In the genomic region with DNA sequence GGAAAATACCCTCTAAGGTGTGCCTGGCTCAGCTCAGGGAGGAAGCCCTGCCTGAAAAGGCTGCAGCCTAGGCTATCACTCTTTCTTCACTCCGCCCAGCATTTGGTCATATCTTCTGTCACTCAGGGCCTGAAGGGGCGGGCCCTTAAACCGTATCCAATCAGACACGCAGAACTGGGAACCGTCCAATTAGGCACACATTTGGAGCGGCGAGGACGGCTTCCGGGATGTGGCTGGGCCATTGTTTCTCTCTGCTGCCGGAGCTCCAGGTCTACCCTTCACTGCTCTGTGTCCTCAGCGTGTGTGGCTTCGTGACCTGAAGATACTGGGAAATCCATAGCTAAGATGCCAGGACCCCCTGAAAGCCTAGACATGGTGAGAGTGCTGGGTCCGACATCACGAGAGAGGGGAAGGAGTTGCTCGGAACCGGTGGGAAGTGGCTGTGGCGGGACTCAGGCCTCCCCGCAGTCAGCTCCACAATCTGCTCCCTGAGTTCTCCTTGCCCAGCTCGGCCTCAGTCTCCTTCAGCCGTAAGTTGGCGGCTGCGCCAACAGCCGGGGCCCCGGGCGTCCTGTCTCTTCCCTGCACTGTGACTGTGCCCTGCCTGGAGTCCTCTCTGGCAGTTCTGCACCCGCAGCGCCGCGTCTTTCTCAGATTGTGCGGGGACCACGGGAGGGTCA, we compare ENCODE assay signal across 8 cellular contexts. TPM values are rescaled to one million over a fixed set of nuclear protein-coding genes. Genes with fewer than 3 reads are reported as not detected.
A peak's percentile ranks its signal among the peaks of the same experiment; 100 is the strongest.
DNase-seq lines count a peak whose midpoint lies in the region; ATAC-seq and TF ChIP-seq lines count a peak whose summit lies in the region.

A gene (plus strand): TSS at position 241 of the 680 bp plus-strand sequence. CDS start 105 bp downstream, at position 346.

- no peak for TF ChIP-seq EP300 in transverse colon (IDR thresholded peaks at IDR 0.05; ENCODE audit: low read depth)

- H3K4me1 ChIP-seq in heart right ventricle (peaks cover 0 to 44% (median 27%) of the 10 kb centered on the region in 9 donors), transverse colon (peaks cover 4 to 27% (median 12%) of the 10 kb centered on the region in 4 donors)

- H3K9me3 ChIP-seq in heart right ventricle (peaks cover 0 to 35% (median 0%) of the 10 kb centered on the region in 11 donors), transverse colon (peaks cover 0 to 11% of the 10 kb centered on the region in 2 donors)

- intact Hi-C loops in heart right ventricle (cut with DNase I) (loop anchor here in 3 of 10 donors (2.0 to 5.0 kb wide), 3 partner anchors 40 to 75 kb away; a partner anchor contains a TSS), transverse colon (cut with DNase I; ENCODE audit: low total_unique reads) (no loop called here)

- peak; percentile 100 for ATAC-seq in HG02623 (IDR thresholded peaks at IDR 0.05; ENCODE audit: unreplicated experiment)
- ATAC-seq in heart right ventricle: peak; percentile 100

- peak; percentile 76 for TF ChIP-seq POLR2A in transverse colon (IDR thresholded peaks at IDR 0.05)

- H3K4me3 ChIP-seq in GM12864 (ENCODE audit: low read depth, low read length) (peak within 1 kb of the TSS; percentile 73), heart right ventricle (peak within 1 kb of the TSS; percentile 50 to 94 (median 76)), transverse colon (peak within 1 kb of the TSS; percentile 60 to 96 (median 70))

- WGBS in heart right ventricle, 2 donors: 1% methylated on average over 31 of the region's 31 CpGs
- WGBS in transverse colon (ENCODE audit: low coverage in 1 of 2), 2 donors: 1% methylated on average over 31 of the region's 31 CpGs; no CpG with 5 or more reads in 1 of the 2 donors

- TF ChIP-seq CTCF in GM12864 (IDR thresholded peaks at IDR 0.05; ENCODE audit: low read depth, low read length, missing control alignments) (no peak), heart right ventricle (IDR thresholded peaks at IDR 0.05) (no peak), transverse colon (IDR thresholded peaks at IDR 0.05) (no peak)

- H3K36me3 ChIP-seq in heart right ventricle (peaks cover 0 to 33% (median 14%) of the 10 kb centered on the region in 9 donors), transverse colon (peaks cover 0 to 31% (median 2%) of the 10 kb centered on the region in 4 donors)

- H3K27ac ChIP-seq in heart right ventricle (peak within 1 kb of the TSS; percentile 24 to 93 (median 86)), transverse colon (peak within 1 kb of the TSS; percentile 86 to 89 (median 88))

- DNase-seq in GM12864 (ENCODE audit: low read depth) (peak; percentile 90), NCI-H1105 treated with DMSO at 0.1 percent for 48 hours (lab: John Stamatoyannopoulos, UW) (peak; percentile 95), T-helper 1 cell (peak; percentile 72 to 92 (median 82)), amniotic epithelial cell (ENCODE audit: low read depth) (peak; percentile 94), heart right ventricle (peak; percentile 90 to 97), pons (ENCODE audit: low spot score) (peak; percentile 98), transverse colon (peak; percentile 94)

- in situ Hi-C loops in transverse colon (cut with MboI; ENCODE audit: low pct_ligation_motif_present in 1 of 4, low pct_unique_long_range_greater_than_20kb in 1 of 4, low sequenced_read_pairs in 3 of 4): no loop called here

- no peaks in the 10 kb centered on the region for H3K27me3 ChIP-seq in heart right ventricle
- no peaks in the 10 kb centered on the region for H3K27me3 ChIP-seq in transverse colon

RNA-seq across cellular contexts. Expression of the gene that starts here (rescaled TPM):
- total RNA-seq in heart right ventricle: 10 to 100 TPM in 7 of 10 donors, 1 to 10 TPM in 3; 8.2 to 13.9 (median 10.5) TPM
- 10 to 100 TPM in 1 of 2 donors, 1 to 10 TPM in 1; 1.7 to 19.2 TPM for polyA plus RNA-seq in heart right ventricle
- 10 to 100 TPM in 3 of 4 donors, 1 to 10 TPM in 1; 6.4 to 63.9 (median 47.1) TPM for total RNA-seq in transverse colon

Comparison
In these comparisons a context has a peak if more than half of its experiments do, and no peak if none do; other contexts are left out.
1. Peak in every context shown above with its lines: DNase-seq, ATAC-seq, H3K4me3 ChIP-seq and H3K27ac ChIP-seq.